Comparison of ENCODE assay signal across 37 cellular contexts in genomic region chr1:203899869-203900714, GRCh38.
"Had no signal": no experiment of that assay in that cellular context is flagged by ENCODE, and none has a peak within 500 bp of the region (broad histone marks: within the 10 kb centered on the region; RNA-seq: fewer than 3 reads in every experiment).

No MANE protein-coding gene starts in this region.

- H3K9me3 ChIP-seq: adrenal gland, colonic mucosa had no signal

- H3K27ac Mint-ChIP-seq: activated CD4-positive, alpha-beta memory T cell treated with anti-CD3 and anti-CD28 coated beads for 36 hours; activated CD4-positive, alpha-beta T cell treated with anti-CD3 and anti-CD28 coated beads for 36 hours; activated CD4-positive, alpha-beta T cell treated with anti-CD3 and anti-CD28 coated beads, Interleukin-2, amount 10 ng/mL, durations not matched to agents 24 days and 14 days; activated CD8-positive, alpha-beta T cell treated with anti-CD3 and anti-CD28 coated beads, Interleukin-2, amount 10 ng/mL, durations not matched to agents 7 days and 5 days; activated naive CD4-positive, alpha-beta T cell treated with anti-CD3 and anti-CD28 coated beads for 36 hours; activated naive CD4-positive, alpha-beta T cell treated with anti-CD3 and anti-CD28 coated beads, Interleukin-2, amount 50 U/mL, for 24 hours; activated naive CD8-positive, alpha-beta T cell treated with anti-CD3 and anti-CD28 coated beads for 36 hours; activated naive CD8-positive, alpha-beta T cell treated with anti-CD3 and anti-CD28 coated beads, Interleukin-2, amount 50 U/mL, for 24 hours; activated T-helper 17 cell treated with anti-CD3 and anti-CD28 coated beads, Interleukin-2, amount 50 U/mL, for 72 hours; brain; T-helper 17 cell; T-helper 2 cell treated with Interferon-gamma antibody and Interleukin-4, amounts not matched to agents 5 μg/mL and 100 μg/mL, for 36 hours had no signal

- H3K4me3 Mint-ChIP-seq: activated CD4-positive, alpha-beta memory T cell treated with anti-CD3 and anti-CD28 coated beads for 36 hours; activated CD4-positive, alpha-beta T cell treated with anti-CD3 and anti-CD28 coated beads for 36 hours; activated CD4-positive, alpha-beta T cell treated with anti-CD3 and anti-CD28 coated beads, Interleukin-2, amount 10 ng/mL, durations not matched to agents 24 days and 14 days; activated CD8-positive, alpha-beta T cell treated with anti-CD3 and anti-CD28 coated beads, Interleukin-2, amount 10 ng/mL, durations not matched to agents 7 days and 5 days; activated naive CD4-positive, alpha-beta T cell treated with anti-CD3 and anti-CD28 coated beads for 36 hours; activated naive CD4-positive, alpha-beta T cell treated with anti-CD3 and anti-CD28 coated beads, Interleukin-2, amount 50 U/mL, for 24 hours; activated naive CD8-positive, alpha-beta T cell treated with anti-CD3 and anti-CD28 coated beads for 36 hours; activated naive CD8-positive, alpha-beta T cell treated with anti-CD3 and anti-CD28 coated beads, Interleukin-2, amount 50 U/mL, for 24 hours; activated T-cell treated with anti-CD3 and anti-CD28 coated beads, Interleukin-2, amount 50 U/mL, for 4 hours; activated T-helper 17 cell treated with anti-CD3 and anti-CD28 coated beads, Interleukin-2, amount 50 U/mL, for 72 hours; brain; T-helper 17 cell; T-helper 2 cell treated with Interferon-gamma antibody and Interleukin-4, amounts not matched to agents 5 μg/mL and 100 μg/mL, for 36 hours had no signal

- FAIRE-seq: endometrium, endothelial cell of umbilical vein had no signal

- H3K27ac ChIP-seq: adrenal gland, breast epithelium, cardiac muscle cell, colonic mucosa, epithelial cell of prostate, esophagus squamous epithelium, gastroesophageal sphincter had no signal

- H3K4me3 ChIP-seq: adrenal gland, breast epithelium, cardiac muscle cell, colonic mucosa, esophagus squamous epithelium, gastroesophageal sphincter had no signal

- DNase-seq: activated CD4-positive, alpha-beta memory T cell treated with anti-CD3 and anti-CD28 coated beads for 36 hours; activated CD4-positive, alpha-beta T cell treated with anti-CD3 and anti-CD28 coated beads for 36 hours; activated CD4-positive, alpha-beta T cell treated with anti-CD3 and anti-CD28 coated beads, Interleukin-2, amount 10 ng/mL, durations not matched to agents 24 days and 14 days; activated CD4-positive, CD25-positive, alpha-beta regulatory T cell; activated CD4-positive, CD25-positive, alpha-beta regulatory T cell treated with anti-CD3 and anti-CD28 coated beads, Interleukin-2, amount 50 U/mL, for 72 hours; activated CD8-positive, alpha-beta memory T cell treated with anti-CD3 and anti-CD28 coated beads, Interleukin-2, amount 50 U/mL, for 48 hours; activated CD8-positive, alpha-beta T cell treated with anti-CD3 and anti-CD28 coated beads, Interleukin-2, amount 10 ng/mL, durations not matched to agents 7 days and 5 days; activated effector memory CD4-positive, alpha-beta T cell treated with Interleukin-2 at 50 U/mL for 16 hours; activated gamma-delta T cell treated with Interleukin-2 at 50 U/mL for 16 hours; activated naive CD4-positive, alpha-beta T cell treated with anti-CD3 and anti-CD28 coated beads for 36 hours; activated naive CD8-positive, alpha-beta T cell treated with anti-CD3 and anti-CD28 coated beads for 36 hours; activated naive CD8-positive, alpha-beta T cell treated with anti-CD3 and anti-CD28 coated beads, Interleukin-2, amount 50 U/mL, for 24 hours; activated T-cell treated with anti-CD3 and anti-CD28 coated beads for 4 hours; activated T-cell treated with anti-CD3 and anti-CD28 coated beads, Interleukin-2, amount 50 U/mL, for 4 hours; adrenal gland; amygdala; aorta; central memory CD4-positive, alpha-beta T cell; cerebellar nuclear complex; colonic mucosa; effector CD8-positive, alpha-beta T cell; esophagus squamous epithelium; foreskin melanocyte; head of caudate nucleus; T-helper 1 cell; T-helper 17 cell; T1000 had no signal

- H3K27me3 Mint-ChIP-seq: activated CD4-positive, alpha-beta memory T cell treated with anti-CD3 and anti-CD28 coated beads for 36 hours; activated naive CD8-positive, alpha-beta T cell treated with anti-CD3 and anti-CD28 coated beads for 36 hours; activated naive CD8-positive, alpha-beta T cell treated with anti-CD3 and anti-CD28 coated beads, Interleukin-2, amount 50 U/mL, for 24 hours; activated T-helper 17 cell treated with anti-CD3 and anti-CD28 coated beads, Interleukin-2, amount 50 U/mL, for 72 hours; T-helper 17 cell had no signal

- H3K36me3 Mint-ChIP-seq: activated CD4-positive, alpha-beta memory T cell treated with anti-CD3 and anti-CD28 coated beads for 36 hours; activated naive CD4-positive, alpha-beta T cell treated with anti-CD3 and anti-CD28 coated beads, Interleukin-2, amount 50 U/mL, for 24 hours; activated naive CD8-positive, alpha-beta T cell treated with anti-CD3 and anti-CD28 coated beads for 36 hours; brain had no signal

- ATAC-seq: activated CD4-positive, alpha-beta T cell treated with anti-CD3 and anti-CD28 coated beads for 36 hours; activated CD8-positive, alpha-beta T cell treated with anti-CD3 and anti-CD28 coated beads, Interleukin-2, amount 10 ng/mL, durations not matched to agents 7 days and 5 days; activated naive CD8-positive, alpha-beta T cell treated with anti-CD3 and anti-CD28 coated beads, Interleukin-2, amount 50 U/mL, for 24 hours; activated T-cell treated with anti-CD3 and anti-CD28 coated beads, Interleukin-2, amount 50 U/mL, for 4 hours; activated T-helper 17 cell treated with anti-CD3 and anti-CD28 coated beads, Interleukin-2, amount 50 U/mL, for 72 hours; gastroesophageal sphincter; T-helper 17 cell had no signal

- H3K36me3 ChIP-seq: adrenal gland, breast epithelium, cardiac muscle cell, colonic mucosa, esophagus squamous epithelium, gastroesophageal sphincter had no signal

- H3K4me1 Mint-ChIP-seq: activated CD4-positive, alpha-beta T cell treated with anti-CD3 and anti-CD28 coated beads for 36 hours; activated CD4-positive, alpha-beta T cell treated with anti-CD3 and anti-CD28 coated beads, Interleukin-2, amount 10 ng/mL, durations not matched to agents 24 days and 14 days; activated naive CD4-positive, alpha-beta T cell treated with anti-CD3 and anti-CD28 coated beads, Interleukin-2, amount 50 U/mL, for 24 hours; activated naive CD8-positive, alpha-beta T cell treated with anti-CD3 and anti-CD28 coated beads for 36 hours; activated naive CD8-positive, alpha-beta T cell treated with anti-CD3 and anti-CD28 coated beads, Interleukin-2, amount 50 U/mL, for 24 hours; activated T-helper 17 cell treated with anti-CD3 and anti-CD28 coated beads, Interleukin-2, amount 50 U/mL, for 72 hours; brain had no signal

- H3K27me3 ChIP-seq: adrenal gland, breast epithelium, cardiac muscle cell, colonic mucosa, gastroesophageal sphincter had no signal

- H3K9me3 Mint-ChIP-seq: activated CD4-positive, alpha-beta memory T cell treated with anti-CD3 and anti-CD28 coated beads for 36 hours; activated CD4-positive, alpha-beta T cell treated with anti-CD3 and anti-CD28 coated beads, Interleukin-2, amount 10 ng/mL, durations not matched to agents 24 days and 14 days; activated naive CD4-positive, alpha-beta T cell treated with anti-CD3 and anti-CD28 coated beads for 36 hours; activated naive CD4-positive, alpha-beta T cell treated with anti-CD3 and anti-CD28 coated beads, Interleukin-2, amount 50 U/mL, for 24 hours; activated naive CD8-positive, alpha-beta T cell treated with anti-CD3 and anti-CD28 coated beads, Interleukin-2, amount 50 U/mL, for 24 hours; activated T-cell treated with anti-CD3 and anti-CD28 coated beads, Interleukin-2, amount 50 U/mL, for 4 hours; activated T-helper 17 cell treated with anti-CD3 and anti-CD28 coated beads, Interleukin-2, amount 50 U/mL, for 72 hours; T-helper 2 cell treated with Interferon-gamma antibody and Interleukin-4, amounts not matched to agents 5 μg/mL and 100 μg/mL, for 36 hours had no signal

- H3K4me1 ChIP-seq: adrenal gland, breast epithelium, esophagus squamous epithelium, gastroesophageal sphincter had no signal
